Comparison of ENCODE assay signal across 36 cellular contexts in genomic region chr7:53473371-53473770, GRCh38.
"Had no signal": no experiment of that assay in that cellular context is flagged by ENCODE, and none has a peak within 500 bp of the region (broad histone marks: within the 10 kb centered on the region; RNA-seq: fewer than 3 reads in every experiment).

No MANE protein-coding gene starts in this region.

- H3K36me3 Mint-ChIP-seq: activated CD4-positive, alpha-beta memory T cell treated with anti-CD3 and anti-CD28 coated beads for 36 hours; activated naive CD4-positive, alpha-beta T cell treated with anti-CD3 and anti-CD28 coated beads, Interleukin-2, amount 10 ng/mL, durations not matched to agents 7 days and 5 days; activated naive CD8-positive, alpha-beta T cell had no signal

- H3K4me3 ChIP-seq: body of pancreas, breast epithelium, Peyer's patch had no signal

- H3K27ac Mint-ChIP-seq: activated B cell treated with CpG ODN at 0.5 μM for 24 hours; activated CD4-positive, alpha-beta memory T cell treated with anti-CD3 and anti-CD28 coated beads for 36 hours; activated naive CD4-positive, alpha-beta T cell treated with anti-CD3 and anti-CD28 coated beads, Interleukin-2, amount 10 ng/mL, durations not matched to agents 7 days and 5 days; activated naive CD8-positive, alpha-beta T cell had no signal

- H3K9me3 ChIP-seq: body of pancreas, breast epithelium, Peyer's patch had no signal

- H3K27me3 ChIP-seq: body of pancreas, breast epithelium, Peyer's patch had no signal

- H3K27ac ChIP-seq: body of pancreas, breast epithelium, Peyer's patch, RWPE1, VCaP had no signal

- DNase-seq: activated B cell treated with CpG ODN at 0.5 μM for 24 hours; activated CD4-positive, alpha-beta memory T cell treated with anti-CD3 and anti-CD28 coated beads for 36 hours; activated CD4-positive, alpha-beta T cell treated with anti-CD3 and anti-CD28 coated beads for 4 hours; activated CD4-positive, alpha-beta T cell treated with anti-CD3 and anti-CD28 coated beads, Interleukin-2, amount 50 U/mL, for 1 hour; activated CD4-positive, CD25-positive, alpha-beta regulatory T cell treated with anti-CD3 and anti-CD28 coated beads, Interleukin-2, amount 50 U/mL, for 72 hours; activated CD8-positive, alpha-beta memory T cell treated with anti-CD3 and anti-CD28 coated beads, Interleukin-2, amount 50 U/mL, for 4 hours; activated effector memory CD4-positive, alpha-beta T cell treated with Interleukin-2 at 50 U/mL for 16 hours; activated naive CD4-positive, alpha-beta T cell treated with anti-CD3 and anti-CD28 coated beads, Interleukin-2, amount 10 ng/mL, durations not matched to agents 7 days and 5 days; activated T-cell treated with anti-CD3 and anti-CD28 coated beads, Interleukin-2, amount 50 U/mL, for 48 hours; amniotic stem cell; aorta; body of pancreas; caudate nucleus; cerebellar nuclear complex; KG1; NCI-H1105; NCI-H1417 treated with DMSO at 0.1 percent for 48 hours; NCI-H187 treated with DMSO at 0.1 percent for 48 hours; NCI-H2081; NCI-H2171 treated with DMSO at 0.1 percent for 48 hours; NCI-H226; NCI-H446 treated with DMSO at 0.1 percent for 48 hours; NCI-H524; NK-92 treated with Interleukin-12 subunit alpha and Interleukin-12 subunit beta, amount 100 ng/mL, for 24 hours; PC-3; Peyer's patch; SIG-M5; SW 1271; T-helper 1 cell; T-helper 2 cell; T-helper 9 cell had no signal

- H3K36me3 ChIP-seq: breast epithelium, Peyer's patch had no signal

- ATAC-seq: body of pancreas, PC-3, Right ventricle myocardium inferior had no signal

- H3K4me1 Mint-ChIP-seq: activated B cell treated with CpG ODN at 0.5 μM for 24 hours; activated naive CD4-positive, alpha-beta T cell treated with anti-CD3 and anti-CD28 coated beads, Interleukin-2, amount 10 ng/mL, durations not matched to agents 7 days and 5 days had no signal

- H3K27me3 Mint-ChIP-seq: activated B cell treated with CpG ODN at 0.5 μM for 24 hours; activated CD4-positive, alpha-beta memory T cell treated with anti-CD3 and anti-CD28 coated beads for 36 hours; activated naive CD4-positive, alpha-beta T cell treated with anti-CD3 and anti-CD28 coated beads, Interleukin-2, amount 10 ng/mL, durations not matched to agents 7 days and 5 days; activated naive CD8-positive, alpha-beta T cell had no signal

- H3K4me1 ChIP-seq: body of pancreas, breast epithelium, Peyer's patch had no signal

- H3K4me3 Mint-ChIP-seq: activated B cell treated with CpG ODN at 0.5 μM for 24 hours; activated CD4-positive, alpha-beta memory T cell treated with anti-CD3 and anti-CD28 coated beads for 36 hours; activated naive CD4-positive, alpha-beta T cell treated with anti-CD3 and anti-CD28 coated beads, Interleukin-2, amount 10 ng/mL, durations not matched to agents 7 days and 5 days; activated naive CD8-positive, alpha-beta T cell had no signal
